ENCODE assay signal across 21 cellular contexts in genomic region chr1:93976711-93977328, GRCh38.
DNase-seq lines count a peak whose midpoint lies in the region; ATAC-seq, FAIRE-seq and TF ChIP-seq lines count a peak whose summit lies in the region.
"Had no signal": no experiment of that assay in that cellular context is flagged by ENCODE, and none has a peak within 500 bp of the region (broad histone marks: within the 10 kb centered on the region; RNA-seq: fewer than 3 reads in every experiment).

No MANE protein-coding gene starts in this region.

- no peak for TF ChIP-seq RAD21 in HepG2 (CRISPR knock-in tag; IDR thresholded peaks at IDR 0.05)

- no peak for TF ChIP-seq POLR2A in HepG2 (IDR thresholded peaks at IDR 0.05; ENCODE audit: insufficient read depth in 1 of 2, low read depth in 2 of 2, low read length in 2 of 2)
- TF ChIP-seq POLR2A in right lobe of liver (IDR thresholded peaks at IDR 0.05), result no peak

- no peaks in the 10 kb centered on the region for H3K9me1 ChIP-seq in keratinocyte (ENCODE audit: control insufficient read depth, extremely low read depth, insufficient read depth, low read length)

- H3K79me2 ChIP-seq in HepG2 (ENCODE audit: insufficient read depth, low read length) (no peaks in the 10 kb centered on the region), PC-3 (ENCODE audit: low read length) (no peaks in the 10 kb centered on the region), keratinocyte (ENCODE audit: control insufficient read depth, insufficient read depth, low read length) (no peaks in the 10 kb centered on the region), PC-9 (ENCODE audit: low read depth) (no peaks in the 10 kb centered on the region)

- H3K4me1 ChIP-seq in HepG2 (ENCODE audit: insufficient read depth, low read length) (peaks cover 57% of the 10 kb centered on the region), right lobe of liver (peaks cover 0 to 20% (median 8%) of the 10 kb centered on the region in 4 donors), PC-3 (ENCODE audit: insufficient read depth, low read length) (peaks cover 21% of the 10 kb centered on the region), keratinocyte (ENCODE audit: control insufficient read depth, extremely low read depth, insufficient read depth, low read length) (peaks cover 51% of the 10 kb centered on the region), PC-9 (replicated peaks; ENCODE audit: insufficient read depth) (peaks cover 15% of the 10 kb centered on the region)
- H3K4me1 ChIP-seq: BE2C had no signal

- no peaks in the 10 kb centered on the region for H3K9me3 ChIP-seq in HepG2 (ENCODE audit: low read length)
- H3K9me3 ChIP-seq in right lobe of liver, result no peaks in the 10 kb centered on the region
- H3K9me3 ChIP-seq in PC-3 (ENCODE audit: low read length), result no peaks in the 10 kb centered on the region
- no peaks in the 10 kb centered on the region for H3K9me3 ChIP-seq in keratinocyte (ENCODE audit: control insufficient read depth, low read depth, low read length)
- 0 out of 2 replicates have a peak, but pooled peaks cover 3% of the 10 kb centered on the region for H3K9me3 ChIP-seq in PC-9 (ENCODE audit: insufficient read depth, low read depth)
- H3K9me3 ChIP-seq: BE2C had no signal

- H3K9ac ChIP-seq in HepG2 (ENCODE audit: insufficient read depth, low read depth, low read length) (no peak overlapping the region), PC-3 (ENCODE audit: low read length) (no peak overlapping the region), keratinocyte (ENCODE audit: control insufficient read depth, extremely low read depth, insufficient read depth, low read length) (no peak overlapping the region)

- H2AFZ ChIP-seq in HepG2 (ENCODE audit: low read length) (no peak overlapping the region), PC-3 (ENCODE audit: low read length) (no peak overlapping the region), keratinocyte (ENCODE audit: control insufficient read depth, low read length) (no peak overlapping the region), PC-9 (no peak overlapping the region)

- no peaks in the 10 kb centered on the region for H3K27me3 ChIP-seq in HepG2 (ENCODE audit: control insufficient read depth in 1 of 2, insufficient read depth in 2 of 2, low read length in 2 of 2)
- H3K27me3 ChIP-seq in right lobe of liver, result no peaks in the 10 kb centered on the region
- no peaks in the 10 kb centered on the region for H3K27me3 ChIP-seq in PC-3 (ENCODE audit: low read length)
- no peaks in the 10 kb centered on the region for H3K27me3 ChIP-seq in keratinocyte (ENCODE audit: control insufficient read depth, extremely low read depth, insufficient read depth, low read length)
- H3K27me3 ChIP-seq in PC-9 (ENCODE audit: insufficient read depth, low read depth), result no peaks in the 10 kb centered on the region
- H3K27me3 ChIP-seq: BE2C had no signal

- BruUV-seq in HepG2 (replicated peaks; lab: Mats Ljungman, UMichigan), result no TSS peak
- no TSS peak for BruUV-seq in PC-3 (replicated peaks; lab: Mats Ljungman, UMichigan)
- no TSS peak for BruUV-seq in PC-9 (replicated peaks; lab: Mats Ljungman, UMichigan)

- intact Hi-C loops in HepG2 (cut with micrococcal nuclease; ENCODE audit: unreplicated experiment) (no loop called here), right lobe of liver (cut with DNase I) (no loop called here), PC-3 (cut with micrococcal nuclease) (no loop called here), PC-9 (cut with micrococcal nuclease; ENCODE audit: unreplicated experiment) (no loop called here)

- H4K20me1 ChIP-seq in HepG2 (ENCODE audit: insufficient read depth, low read length) (no peaks in the 10 kb centered on the region), PC-3 (ENCODE audit: low read length) (no peaks in the 10 kb centered on the region), keratinocyte (ENCODE audit: control insufficient read depth, extremely low read depth, insufficient read depth, low read length) (no peaks in the 10 kb centered on the region), PC-9 (ENCODE audit: insufficient read depth) (no peaks in the 10 kb centered on the region)

- H3K4me2 ChIP-seq in HepG2 (ENCODE audit: low read depth, low read length) (peak overlapping the region; percentile 15; the same call in 1 of the 2 replicates), PC-3 (ENCODE audit: low read length) (0 out of 2 replicates have a peak overlapping the region, but pooled peaks have one; percentile 16), keratinocyte (ENCODE audit: control insufficient read depth, extremely low read depth, insufficient read depth, low read depth, low read length) (peak overlapping the region; percentile 75), PC-9 (no peak overlapping the region)

- in situ Hi-C loops in HepG2 (cut with HindIII; ENCODE audit: extremely low pct_ligation_motif_present, low pct_unique_long_range_greater_than_20kb), result no loop called here

- TF ChIP-seq CTCF in HepG2 (CRISPR knock-in tag; IDR thresholded peaks at IDR 0.05), result no peak
- TF ChIP-seq CTCF in right lobe of liver (IDR thresholded peaks at IDR 0.05), result no peak
- TF ChIP-seq CTCF in PC-3 (conservative IDR thresholded peaks at IDR 0.05; ENCODE audit: low read depth, low read length), result no peak
- TF ChIP-seq CTCF in keratinocyte (optimal IDR thresholded peaks at IDR 0.05 in 1 of 3, IDR thresholded peaks at IDR 0.05 in 1 of 3, conservative IDR thresholded peaks at IDR 0.05 in 1 of 3; ENCODE audit: extremely low read depth in 1 of 3, insufficient read depth in 2 of 3, low read length in 3 of 3), result no peak
- no peak for TF ChIP-seq CTCF in PC-9 (conservative IDR thresholded peaks at IDR 0.05)

- H3K4me3 ChIP-seq in HepG2 (replicated peaks in 1 of 3; ENCODE audit: insufficient read depth in 1 of 3, low read depth in 2 of 3, low read length in 3 of 3), result no peak overlapping the region
- H3K4me3 ChIP-seq in right lobe of liver, result no peak overlapping the region
- H3K4me3 ChIP-seq in PC-3 (ENCODE audit: low read length), result no peak overlapping the region
- H3K4me3 ChIP-seq in keratinocyte (ENCODE audit: control insufficient read depth in 2 of 3, extremely low read depth in 1 of 3, insufficient read depth in 2 of 3, low read depth in 1 of 3, low read length in 3 of 3), result no peak overlapping the region
- no peak overlapping the region for H3K4me3 ChIP-seq in PC-9
- H3K4me3 ChIP-seq: GM12878 had no signal

- H3K27ac ChIP-seq in HepG2 (ENCODE audit: extremely low read length, insufficient read depth, low read length), result peak overlapping the region; percentile 7
- no peak overlapping the region for H3K27ac ChIP-seq in right lobe of liver
- no peak overlapping the region for H3K27ac ChIP-seq in PC-3 (ENCODE audit: low read length)
- no peak overlapping the region for H3K27ac ChIP-seq in keratinocyte (ENCODE audit: control insufficient read depth, insufficient read depth, low read length)
- H3K27ac ChIP-seq in PC-9, result no peak overlapping the region
- H3K27ac ChIP-seq: RWPE1 had no signal

- FAIRE-seq in HepG2 (lab: Jason Lieb, UNC), result no peak
- FAIRE-seq in keratinocyte (lab: Jason Lieb, UNC), result peak; percentile 64
- FAIRE-seq: A204.1, GM12878, H54 had no signal

- no peak for TF ChIP-seq EP300 in HepG2 (IDR thresholded peaks at IDR 0.05; ENCODE audit: low read depth in 2 of 2, low read length in 2 of 2)
- TF ChIP-seq EP300 in HepG2 (CRISPR knock-in tag; IDR thresholded peaks at IDR 0.05; ENCODE audit: borderline replicate concordance), result no peak

- ATAC-seq in HepG2 (no peak), right lobe of liver (no peak), PC-3 (no peak), GM19035 (IDR thresholded peaks at IDR 0.05; ENCODE audit: unreplicated experiment) (no peak)
- ATAC-seq: GM12878 had no signal

- H3F3A ChIP-seq in PC-3 (ENCODE audit: low read length, unreplicated experiment), result no peaks in the 10 kb centered on the region
- H3F3A ChIP-seq in PC-9 (ENCODE audit: insufficient read depth, low read depth), result 0 out of 2 replicates have a peak, but pooled peaks cover 4% of the 10 kb centered on the region

- H3K36me3 ChIP-seq in HepG2 (replicated peaks in 1 of 2; ENCODE audit: control insufficient read depth in 1 of 2, insufficient read depth in 2 of 2, low read length in 2 of 2) (no peaks in the 10 kb centered on the region), right lobe of liver (no peaks in the 10 kb centered on the region), PC-3 (ENCODE audit: low read depth, low read length) (no peaks in the 10 kb centered on the region), keratinocyte (ENCODE audit: control insufficient read depth in 2 of 2, extremely low read depth in 1 of 2, insufficient read depth in 2 of 2, low read length in 2 of 2) (no peaks in the 10 kb centered on the region), PC-9 (ENCODE audit: low read depth) (no peaks in the 10 kb centered on the region)
- H3K36me3 ChIP-seq: BE2C had no signal

- POLR2A ChIA-PET in HepG2 (lab: Yijun Ruan, JAX) (interaction anchor here (1.3 to 1.5 kb wide), 3 partner anchors 10 to 131 kb away, joined by 3 to 8 read pairs (median 4); no protein-coding TSS in a partner anchor), PC-3 (lab: Charles Lee; ENCODE audit: unreplicated experiment) (no interaction called here), PC-9 (lab: Charles Lee; ENCODE audit: unreplicated experiment) (interaction anchor here (0.6 to 1.3 kb wide), 2 partner anchors 11 to 12 kb away, joined by 4 to 11 read pairs; no protein-coding TSS in a partner anchor)

- H3K9me2 ChIP-seq in PC-3 (replicated peaks; ENCODE audit: low read length) (no peaks in the 10 kb centered on the region), PC-9 (ENCODE audit: insufficient read depth) (no peaks in the 10 kb centered on the region)

- dilution Hi-C loops in keratinocyte (cut with MboI; ENCODE audit: extremely low pct_ligation_motif_present, low sequenced_read_pairs), result no loop called here

- CTCF ChIA-PET in HepG2 (lab: Yijun Ruan, JAX; ENCODE audit: low intra/inter-chr PET ratio, low total read pairs), result no interaction called here
- CTCF ChIA-PET in PC-3 (lab: Charles Lee), result no interaction called here
- CTCF ChIA-PET in PC-9 (lab: Charles Lee), result interaction anchor here (0.6 kb wide), 1 partner anchor 11 kb away, joined by 8 read pairs; no protein-coding TSS in a partner anchor

- DNase-seq in HepG2 (ENCODE audit: low spot score) (no peak), right lobe of liver (no peak), PC-3 (no peak), keratinocyte (ENCODE audit: low read depth, low spot score) (no peak), PC-9 (no peak), nucleus accumbens (lab: John Stamatoyannopoulos, UW) (no peak)
- no peak for DNase-seq in stimulated activated CD4-positive, alpha-beta T cell treated with anti-CD3 and anti-CD28 coated beads, Interleukin-1b, Interleukin-23, amount 100 ng/mL, for 48 hours
- DNase-seq: BE2C; CD4-positive, CD25-positive, alpha-beta regulatory T cell; COR-L47; KG1; NCI-H1417 treated with DMSO at 0.1 percent for 48 hours; NCI-H1930; NCI-H345; OCI-M1; SIG-M5 had no signal

TF ChIP-seq in HepG2, 621 proteins besides CTCF, POLR2A, EP300 and RAD21 (continues in another document):
- TF ChIP-seq ELF4 (CRISPR knock-in tag; IDR thresholded peaks at IDR 0.05; ENCODE audit: borderline replicate concordance), result no peak
- TF ChIP-seq SMAD3 (CRISPR knock-in tag; IDR thresholded peaks at IDR 0.05), result no peak
- TF ChIP-seq CEBPG (CRISPR knock-in tag; IDR thresholded peaks at IDR 0.05), result no peak
- TF ChIP-seq ZNF558 (CRISPR knock-in tag; IDR thresholded peaks at IDR 0.05; ENCODE audit: borderline replicate concordance), result no peak
- TF ChIP-seq ETV6 (CRISPR knock-in tag; conservative IDR thresholded peaks at IDR 0.05), result no peak
- TF ChIP-seq ZNF670 (CRISPR knock-in tag; IDR thresholded peaks at IDR 0.05; ENCODE audit: borderline replicate concordance), result no peak
